ENCODE assay signal across 1 cellular context in genomic region chr1:150162582-150162861, GRCh38.
TF ChIP-seq lines count a peak whose summit lies in the region.

No MANE protein-coding gene starts in this region.

TF ChIP-seq in GM12878, 131 proteins besides CTCF, POLR2A, EP300 and RAD21 (continued from another document):
- TF ChIP-seq NKRF (conservative IDR thresholded peaks at IDR 0.05) (0 out of 2 replicates have a peak, but pooled peaks have one; percentile 3), SUZ12 (IDR thresholded peaks at IDR 0.05; ENCODE audit: unreplicated experiment) (no peak), ZNF592 (IDR thresholded peaks at IDR 0.05) (no peak)
